ENCODE assay signal across 8 cellular contexts in genomic region chr17:7281953-7282751, GRCh38. TPM values are rescaled to one million over a fixed set of nuclear protein-coding genes. Genes with fewer than 3 reads are reported as not detected.
DNase-seq lines count a peak whose midpoint lies in the region; ATAC-seq and TF ChIP-seq lines count a peak whose summit lies in the region.

No MANE protein-coding gene starts in this region.

- in situ Hi-C loops in KBM-7 (cut with MboI; ENCODE audit: low pct_unique_long_range_greater_than_20kb, low sequenced_read_pairs), result no loop called here

- no peak for ATAC-seq in activated T-helper 17 cell treated with anti-CD3 and anti-CD28 coated beads, Interleukin-2, amount 50 U/mL, for 72 hours (replicated peaks)
- ATAC-seq in stimulated activated effector memory CD8-positive, alpha-beta T cell treated with anti-CD3 and anti-CD28 coated beads, Interleukin-12 subunit alpha, Interleukin-12 subunit beta, amount 100 ng/mL, for 72 hours, result no peak

- H3K27ac ChIP-seq in iPS DF 6.9 (ENCODE audit: low read length), result no peak overlapping the region

- H3K27ac Mint-ChIP-seq in HFFc6, result no peak overlapping the region
- no peak overlapping the region for H3K27ac Mint-ChIP-seq in activated T-helper 17 cell treated with anti-CD3 and anti-CD28 coated beads, Interleukin-2, amount 50 U/mL, for 72 hours
- H3K27ac Mint-ChIP-seq in stimulated activated effector memory CD8-positive, alpha-beta T cell treated with anti-CD3 and anti-CD28 coated beads, Interleukin-12 subunit alpha, Interleukin-12 subunit beta, amount 100 ng/mL, for 72 hours, result no peak overlapping the region

- DNase-seq in HFFc6 (no peak), iPS DF 6.9 (ENCODE audit: low read depth, low spot score) (no peak), KBM-7 (no peak), SKM-1 (lab: John Stamatoyannopoulos, UW; ENCODE audit: unreplicated experiment) (no peak), NCI-H1092 treated with DMSO at 0.1 percent for 48 hours (lab: John Stamatoyannopoulos, UW) (no peak)
- DNase-seq in stimulated activated effector memory CD8-positive, alpha-beta T cell treated with anti-CD3 and anti-CD28 coated beads, Interleukin-12 subunit alpha, Interleukin-12 subunit beta, amount 100 ng/mL, for 72 hours (ENCODE audit: low spot score in 2 of 2), result no peak
- no peak for DNase-seq in activated CD4-positive, alpha-beta T cell treated with anti-CD3 and anti-CD28 coated beads, Interleukin-2, amount 50 U/mL, for 4 hours

- peaks cover 2% of the 10 kb centered on the region for H3K4me1 ChIP-seq in iPS DF 6.9 (ENCODE audit: control insufficient read depth, insufficient read depth, low read length)

- H3K27me3 ChIP-seq in iPS DF 6.9 (ENCODE audit: control insufficient read depth, insufficient read depth, low read length), result no peaks in the 10 kb centered on the region

- TF ChIP-seq CTCF in HFFc6 (IDR thresholded peaks at IDR 0.05), result no peak

- WGBS in iPS DF 6.9 (ENCODE audit: insufficient coverage, insufficient read length), result no CpG with 5 or more reads among the region's 43 CpGs

- no peaks in the 10 kb centered on the region for H3K9me3 ChIP-seq in iPS DF 6.9 (ENCODE audit: control insufficient read depth, insufficient read depth, low read length)

- no peaks in the 10 kb centered on the region for H3K36me3 Mint-ChIP-seq in HFFc6 (ENCODE audit: low read depth)
- H3K36me3 Mint-ChIP-seq in activated T-helper 17 cell treated with anti-CD3 and anti-CD28 coated beads, Interleukin-2, amount 50 U/mL, for 72 hours (ENCODE audit: low read depth), result no peaks in the 10 kb centered on the region
- H3K36me3 Mint-ChIP-seq in stimulated activated effector memory CD8-positive, alpha-beta T cell treated with anti-CD3 and anti-CD28 coated beads, Interleukin-12 subunit alpha, Interleukin-12 subunit beta, amount 100 ng/mL, for 72 hours, result no peaks in the 10 kb centered on the region

- peaks cover 27% of the 10 kb centered on the region for H3K27me3 Mint-ChIP-seq in HFFc6 (ENCODE audit: insufficient read depth)
- H3K27me3 Mint-ChIP-seq in activated T-helper 17 cell treated with anti-CD3 and anti-CD28 coated beads, Interleukin-2, amount 50 U/mL, for 72 hours, result peaks cover 22% of the 10 kb centered on the region

- peak overlapping the region; percentile 65; the same call in 1 of the 2 replicates for H3K4me3 ChIP-seq in iPS DF 6.9 (ENCODE audit: low read length)

- H3K36me3 ChIP-seq in iPS DF 6.9 (ENCODE audit: control insufficient read depth, insufficient read depth, low read length), result peaks cover 10% of the 10 kb centered on the region; the same call in 1 of the 2 replicates

- H3K9me3 Mint-ChIP-seq in HFFc6, result no peaks in the 10 kb centered on the region
- no peaks in the 10 kb centered on the region for H3K9me3 Mint-ChIP-seq in activated T-helper 17 cell treated with anti-CD3 and anti-CD28 coated beads, Interleukin-2, amount 50 U/mL, for 72 hours
- H3K9me3 Mint-ChIP-seq in stimulated activated effector memory CD8-positive, alpha-beta T cell treated with anti-CD3 and anti-CD28 coated beads, Interleukin-12 subunit alpha, Interleukin-12 subunit beta, amount 100 ng/mL, for 72 hours, result no peaks in the 10 kb centered on the region

- H3K4me3 Mint-ChIP-seq in HFFc6, result peak overlapping the region; percentile 90
- H3K4me3 Mint-ChIP-seq in activated T-helper 17 cell treated with anti-CD3 and anti-CD28 coated beads, Interleukin-2, amount 50 U/mL, for 72 hours, result peak overlapping the region; percentile 75
- H3K4me3 Mint-ChIP-seq in stimulated activated effector memory CD8-positive, alpha-beta T cell treated with anti-CD3 and anti-CD28 coated beads, Interleukin-12 subunit alpha, Interleukin-12 subunit beta, amount 100 ng/mL, for 72 hours, result peak overlapping the region; percentile 76

- no peaks in the 10 kb centered on the region; the same call in 1 of the 2 replicates for H3K4me1 Mint-ChIP-seq in HFFc6 (ENCODE audit: low read depth)
- H3K4me1 Mint-ChIP-seq in activated T-helper 17 cell treated with anti-CD3 and anti-CD28 coated beads, Interleukin-2, amount 50 U/mL, for 72 hours, result peaks cover 6% of the 10 kb centered on the region
- H3K4me1 Mint-ChIP-seq in stimulated activated effector memory CD8-positive, alpha-beta T cell treated with anti-CD3 and anti-CD28 coated beads, Interleukin-12 subunit alpha, Interleukin-12 subunit beta, amount 100 ng/mL, for 72 hours, result peaks cover 26% of the 10 kb centered on the region

RNA-seq across cellular contexts. Expression of gene SLC2A4, which starts 0.6 kb away (rescaled TPM):
- under 1 TPM in 5 of 6 experiments, not detected in 1; 0.07 to 0.09 (median 0.09) TPM for total RNA-seq in HFFc6 (2021; fragmentation: NEBNext Ultra II Directional; extraction: Animal tissue kit (Norgen Biotek cat#: 25700))
- not detected for total RNA-seq in activated T-helper 17 cell treated with anti-CD3 and anti-CD28 coated beads, Interleukin-2, amount 50 U/mL, for 72 hours

RNA-seq across cellular contexts. Expression of gene YBX2, which starts 12.3 kb away (rescaled TPM):
- total RNA-seq in HFFc6 (2021; fragmentation: NEBNext Ultra II Directional; extraction: Animal tissue kit (Norgen Biotek cat#: 25700)), result not detected
- under 1 TPM; 0.15 to 0.26 TPM for total RNA-seq in activated T-helper 17 cell treated with anti-CD3 and anti-CD28 coated beads, Interleukin-2, amount 50 U/mL, for 72 hours

RNA-seq across cellular contexts. Expression of gene CLDN7, which starts 19.9 kb away (rescaled TPM):
- 1 to 10 TPM in 4 of 6 experiments, under 1 TPM in 2; 0.43 to 3.0 (median 1.7) TPM for total RNA-seq in HFFc6 (2021; fragmentation: NEBNext Ultra II Directional; extraction: Animal tissue kit (Norgen Biotek cat#: 25700))
- total RNA-seq in activated T-helper 17 cell treated with anti-CD3 and anti-CD28 coated beads, Interleukin-2, amount 50 U/mL, for 72 hours, result 1 to 10 TPM in 1 of 2 donors, under 1 TPM in 1; 0.52 to 1.0 TPM

RNA-seq across cellular contexts. Expression of gene EIF5A, which starts 25.3 kb away (rescaled TPM):
- total RNA-seq in HFFc6 (2021; fragmentation: NEBNext Ultra II Directional; extraction: Animal tissue kit (Norgen Biotek cat#: 25700)), result 1,000 to 10,000 TPM; 1,011 to 1,116 (median 1,072) TPM
- total RNA-seq in activated T-helper 17 cell treated with anti-CD3 and anti-CD28 coated beads, Interleukin-2, amount 50 U/mL, for 72 hours, result 100 to 1,000 TPM; 429 to 978 TPM

RNA-seq across cellular contexts. Expression of gene ELP5, which starts 30.1 kb away (rescaled TPM):
- total RNA-seq in HFFc6 (2021; fragmentation: NEBNext Ultra II Directional; extraction: Animal tissue kit (Norgen Biotek cat#: 25700)), result 10 to 100 TPM; 28.7 to 36.1 (median 34.0) TPM
- total RNA-seq in activated T-helper 17 cell treated with anti-CD3 and anti-CD28 coated beads, Interleukin-2, amount 50 U/mL, for 72 hours, result 10 to 100 TPM; 43.7 to 72.0 TPM
